ENCODE assay signal across 1 cellular context in genomic region chr6:166194885-166195860, GRCh38.
TF ChIP-seq lines count a peak whose summit lies in the region.

No MANE protein-coding gene starts in this region.

TF ChIP-seq in HepG2, 621 proteins besides CTCF, POLR2A, EP300 and RAD21:
- TF ChIP-seq REST (IDR thresholded peaks at IDR 0.05; ENCODE audit: borderline replicate concordance in 1 of 2, low read depth in 1 of 2, low read length in 2 of 2) (no peak), ZMAT3 (CRISPR knock-in tag; conservative IDR thresholded peaks at IDR 0.05) (no peak), ZNF350 (CRISPR knock-in tag; IDR thresholded peaks at IDR 0.05; ENCODE audit: borderline replicate concordance, low read depth) (no peak), ZNF577 (CRISPR knock-in tag; IDR thresholded peaks at IDR 0.05; ENCODE audit: borderline replicate concordance, low read depth) (no peak), ZNF776 (CRISPR knock-in tag; IDR thresholded peaks at IDR 0.05) (no peak), ZNF431 (CRISPR knock-in tag; IDR thresholded peaks at IDR 0.05; ENCODE audit: borderline replicate concordance, low read depth) (no peak), ZSCAN22 (CRISPR knock-in tag; IDR thresholded peaks at IDR 0.05) (no peak), ZNF121 (CRISPR knock-in tag; IDR thresholded peaks at IDR 0.05) (no peak), PHF8 (CRISPR knock-in tag; IDR thresholded peaks at IDR 0.05) (no peak)
